In genomic region chr19:15072930-15073647, GRCh38 we compare ENCODE assay signal across 1 cellular context.
TF ChIP-seq lines count a peak whose summit lies in the region.

No MANE protein-coding gene starts in this region.

TF ChIP-seq in HepG2, 621 proteins besides CTCF, POLR2A, EP300 and RAD21 (continued from another document and continues in another):
- no peak for TF ChIP-seq RARA (CRISPR knock-in tag; IDR thresholded peaks at IDR 0.05)
- TF ChIP-seq SKI (IDR thresholded peaks at IDR 0.05; ENCODE audit: partially characterized antibody) = no peak
- TF ChIP-seq SRSF9 (IDR thresholded peaks at IDR 0.05; ENCODE audit: borderline replicate concordance, insufficient read depth, low read depth, low read length, poor library complexity, severe bottlenecking) = no peak
- no peak for TF ChIP-seq ZBTB4 (CRISPR knock-in tag; IDR thresholded peaks at IDR 0.05; ENCODE audit: borderline replicate concordance)
- peak; percentile 50 for TF ChIP-seq PHF21A (CRISPR knock-in tag; IDR thresholded peaks at IDR 0.05)
- TF ChIP-seq SAP130 (CRISPR knock-in tag; IDR thresholded peaks at IDR 0.05; ENCODE audit: low read depth) = peak; percentile 56; the same call in 1 of the 2 replicates
- peak; percentile 31; the same call in 1 of the 2 replicates for TF ChIP-seq ELF3 (CRISPR knock-in tag; IDR thresholded peaks at IDR 0.05)
- TF ChIP-seq KDM5A (IDR thresholded peaks at IDR 0.05; ENCODE audit: borderline replicate concordance, low read length) = no peak
- TF ChIP-seq ZNF432 (CRISPR knock-in tag; IDR thresholded peaks at IDR 0.05; ENCODE audit: borderline replicate concordance) = no peak
- TF ChIP-seq U2AF2 (IDR thresholded peaks at IDR 0.05; ENCODE audit: low read depth, low read length) = no peak
- TF ChIP-seq KLF11 (CRISPR knock-in tag; IDR thresholded peaks at IDR 0.05) = no peak
- no peak for TF ChIP-seq CBFB (CRISPR knock-in tag; IDR thresholded peaks at IDR 0.05)
- TF ChIP-seq MEF2D (CRISPR knock-in tag; IDR thresholded peaks at IDR 0.05) = peak; percentile 27; the same call in 1 of the 2 replicates
- no peak for TF ChIP-seq BCLAF1 (IDR thresholded peaks at IDR 0.05)
- TF ChIP-seq U2AF1 (optimal IDR thresholded peaks at IDR 0.05; ENCODE audit: low read depth, low read length) = no peak
- TF ChIP-seq PLSCR1 (CRISPR knock-in tag; IDR thresholded peaks at IDR 0.05; ENCODE audit: borderline replicate concordance) = no peak
- no peak for TF ChIP-seq ZNF407 (CRISPR knock-in tag; IDR thresholded peaks at IDR 0.05; ENCODE audit: not compliant biosample characterization)
- peak; percentile 52 for TF ChIP-seq ZNF687 (CRISPR knock-in tag; IDR thresholded peaks at IDR 0.05)
- TF ChIP-seq ONECUT2 (CRISPR knock-in tag; IDR thresholded peaks at IDR 0.05) = peak; percentile 58; the same call in 1 of the 2 replicates
- TF ChIP-seq MATR3 (CRISPR knock-in tag; IDR thresholded peaks at IDR 0.05) = no peak
- peak; percentile 39; the same call in 1 of the 2 replicates for TF ChIP-seq DPF2 (CRISPR knock-in tag; IDR thresholded peaks at IDR 0.05; ENCODE audit: borderline replicate concordance, low read depth)
- TF ChIP-seq PITX1 (CRISPR knock-in tag; IDR thresholded peaks at IDR 0.05) = 0 out of 2 replicates have a peak, but pooled peaks have one; percentile 45
- peak; percentile 52; the same call in 1 of the 2 replicates for TF ChIP-seq ARNTL (CRISPR knock-in tag; IDR thresholded peaks at IDR 0.05)
- 0 out of 2 replicates have a peak, but pooled peaks have one; percentile 51 for TF ChIP-seq HDAC2 (CRISPR knock-in tag; IDR thresholded peaks at IDR 0.05)
- TF ChIP-seq NRL (CRISPR knock-in tag; IDR thresholded peaks at IDR 0.05; ENCODE audit: borderline replicate concordance) = no peak
- TF ChIP-seq RFXAP (CRISPR knock-in tag; IDR thresholded peaks at IDR 0.05; ENCODE audit: borderline replicate concordance) = peak; percentile 37; the same call in 1 of the 2 replicates
- no peak for TF ChIP-seq ZNF281 (CRISPR knock-in tag; IDR thresholded peaks at IDR 0.05; ENCODE audit: borderline replicate concordance)
- 0 out of 4 replicates have a peak, but pooled peaks of 1 of the 2 experiments have one; percentile 54 for TF ChIP-seq HMGXB4 (CRISPR knock-in tag; IDR thresholded peaks at IDR 0.05; ENCODE audit: borderline replicate concordance in 1 of 2, low read depth in 1 of 2)
- TF ChIP-seq AKAP8 (CRISPR knock-in tag; IDR thresholded peaks at IDR 0.05) = no peak
- peak; percentile 71 for TF ChIP-seq ZMYM3 (CRISPR knock-in tag; IDR thresholded peaks at IDR 0.05)
- TF ChIP-seq ZFP82 (CRISPR knock-in tag; IDR thresholded peaks at IDR 0.05; ENCODE audit: borderline replicate concordance) = no peak
- no peak for TF ChIP-seq ZNF746 (CRISPR knock-in tag; IDR thresholded peaks at IDR 0.05)
- TF ChIP-seq SRF (IDR thresholded peaks at IDR 0.05; ENCODE audit: low read depth, low read length) = no peak
